Comparison of ENCODE assay signal across 15 cellular contexts in genomic region chr2:63890678-63891077, GRCh38.
"Had no signal": no experiment of that assay in that cellular context is flagged by ENCODE, and none has a peak within 500 bp of the region (broad histone marks: within the 10 kb centered on the region; RNA-seq: fewer than 3 reads in every experiment).

No MANE protein-coding gene starts in this region.

- H3K27me3 ChIP-seq: neural progenitor cell, spleen, thyroid gland, upper lobe of right lung had no signal

- H3K27me3 Mint-ChIP-seq: activated CD4-positive, alpha-beta memory T cell treated with anti-CD3 and anti-CD28 coated beads for 36 hours; naive thymus-derived CD4-positive, alpha-beta T cell; T-cell had no signal

- H3K9me3 Mint-ChIP-seq: activated CD4-positive, alpha-beta memory T cell treated with anti-CD3 and anti-CD28 coated beads for 36 hours; activated naive CD4-positive, alpha-beta T cell treated with anti-CD3 and anti-CD28 coated beads for 36 hours; naive thymus-derived CD4-positive, alpha-beta T cell; neural progenitor cell; T-cell had no signal

- H3K4me3 Mint-ChIP-seq: activated CD4-positive, alpha-beta memory T cell treated with anti-CD3 and anti-CD28 coated beads for 36 hours; activated naive CD4-positive, alpha-beta T cell treated with anti-CD3 and anti-CD28 coated beads for 36 hours; naive thymus-derived CD4-positive, alpha-beta T cell; neural progenitor cell; T-cell had no signal

- ATAC-seq: lower lobe of right lung; naive thymus-derived CD4-positive, alpha-beta T cell; stimulated activated naive CD8-positive, alpha-beta T cell treated with anti-CD3 and anti-CD28 coated beads, Interleukin-15, Interleukin-2, amounts not matched to agents 100 U/mL and 50 U/mL, for 24 hours; T-cell; upper lobe of right lung had no signal

- H3K4me3 ChIP-seq: lower lobe of right lung, neural progenitor cell, spleen, thyroid gland, upper lobe of right lung had no signal

- DNase-seq: activated CD4-positive, alpha-beta memory T cell treated with anti-CD3 and anti-CD28 coated beads for 36 hours; activated effector memory CD4-positive, alpha-beta T cell treated with Interleukin-2 at 50 U/mL for 16 hours; activated naive CD4-positive, alpha-beta T cell treated with anti-CD3 and anti-CD28 coated beads for 36 hours; foreskin fibroblast; kidney; lower lobe of right lung; naive thymus-derived CD4-positive, alpha-beta T cell; spleen; stimulated activated CD4-positive, alpha-beta T cell treated with anti-CD3 and anti-CD28 coated beads, Interleukin-4, amount 100 ng/mL, for 1 hour; stimulated activated naive CD8-positive, alpha-beta T cell treated with anti-CD3 and anti-CD28 coated beads, Interleukin-15, Interleukin-2, amounts not matched to agents 100 U/mL and 50 U/mL, for 24 hours; substantia nigra; T-cell; thyroid gland; upper lobe of right lung had no signal

- H3K27ac Mint-ChIP-seq: activated CD4-positive, alpha-beta memory T cell treated with anti-CD3 and anti-CD28 coated beads for 36 hours; activated naive CD4-positive, alpha-beta T cell treated with anti-CD3 and anti-CD28 coated beads for 36 hours; neural progenitor cell had no signal

- H3K9me3 ChIP-seq: lower lobe of right lung, spleen, thyroid gland, upper lobe of right lung had no signal

- H3K27ac ChIP-seq: lower lobe of right lung, neural progenitor cell, spleen, upper lobe of right lung had no signal

- H3K4me1 ChIP-seq: lower lobe of right lung, neural progenitor cell, spleen, thyroid gland, upper lobe of right lung had no signal
